In the genomic region with DNA sequence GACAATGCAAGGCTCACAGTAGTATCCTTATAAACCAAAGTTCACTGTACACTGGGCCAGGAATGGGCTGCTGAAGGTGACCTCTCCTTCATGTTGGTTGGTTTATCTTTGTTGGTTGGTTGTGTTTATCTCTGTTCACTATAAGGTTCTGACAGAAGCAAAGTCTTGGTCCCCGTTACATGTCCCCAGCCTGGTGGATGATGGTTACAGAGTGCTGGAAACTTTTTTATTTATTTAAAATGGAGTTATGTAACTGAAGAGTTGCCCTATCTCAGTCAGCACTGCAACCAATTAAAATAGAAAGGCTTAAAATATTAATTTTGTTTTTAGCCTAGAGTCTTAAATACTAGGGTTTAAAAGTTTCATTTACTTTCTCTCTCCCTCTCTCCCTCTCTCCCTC, we compare ENCODE assay signal across 36 cellular contexts.
"Had no signal": no experiment of that assay in that cellular context is flagged by ENCODE, and none has a peak within 500 bp of the region (broad histone marks: within the 10 kb centered on the region; RNA-seq: fewer than 3 reads in every experiment).

No MANE protein-coding gene starts in this region.

- H3K9me3 Mint-ChIP-seq: activated T-helper 17 cell treated with anti-CD3 and anti-CD28 coated beads, Interleukin-2, amount 50 U/mL, for 72 hours; central memory CD8-positive, alpha-beta T cell had no signal

- H3K36me3 ChIP-seq: adrenal gland, cardiac muscle cell had no signal

- DNase-seq: activated B cell treated with CpG ODN at 0.5 μM for 24 hours; activated CD4-positive, alpha-beta memory T cell treated with anti-CD3 and anti-CD28 coated beads for 36 hours; activated CD4-positive, alpha-beta T cell treated with anti-CD3 and anti-CD28 coated beads for 4 hours; activated CD4-positive, alpha-beta T cell treated with anti-CD3 and anti-CD28 coated beads, Interleukin-2, amount 10 ng/mL, durations not matched to agents 24 days and 14 days; activated CD4-positive, alpha-beta T cell treated with anti-CD3 and anti-CD28 coated beads, Interleukin-2, amount 50 U/mL, for 1 hour; activated CD4-positive, alpha-beta T cell treated with anti-CD3 and anti-CD28 coated beads, Interleukin-2, amount 50 U/mL, for 4 hours; activated CD4-positive, CD25-positive, alpha-beta regulatory T cell treated with anti-CD3 and anti-CD28 coated beads, Interleukin-2, amount 50 U/mL, for 72 hours; activated CD8-positive, alpha-beta memory T cell treated with anti-CD3 and anti-CD28 coated beads, Interleukin-2, amount 50 U/mL, for 4 hours; activated CD8-positive, alpha-beta T cell treated with anti-CD3 and anti-CD28 coated beads for 36 hours; activated effector memory CD4-positive, alpha-beta T cell treated with anti-CD3 and anti-CD28 coated beads, Interleukin-2, amount 50 U/mL, for 16 hours; activated gamma-delta T cell treated with Interleukin-2 at 50 U/mL for 16 hours; activated naive CD4-positive, alpha-beta T cell; activated naive CD4-positive, alpha-beta T cell treated with anti-CD3 and anti-CD28 coated beads for 36 hours; activated naive CD4-positive, alpha-beta T cell treated with anti-CD3 and anti-CD28 coated beads, Interleukin-2, amount 50 U/mL, for 16 hours; activated naive CD8-positive, alpha-beta T cell treated with anti-CD3 and anti-CD28 coated beads for 36 hours; activated T-cell treated with anti-CD3 and anti-CD28 coated beads for 4 hours; activated T-cell treated with anti-CD3 and anti-CD28 coated beads, Interleukin-2, amount 50 U/mL, for 1 hour; activated T-cell treated with anti-CD3 and anti-CD28 coated beads, Interleukin-2, amount 50 U/mL, for 4 hours; activated T-cell treated with anti-CD3 and anti-CD28 coated beads, Interleukin-2, amount 50 U/mL, for 72 hours; adrenal gland; amniotic stem cell; aorta; caudate nucleus; cerebellar nuclear complex; T-helper 1 cell; T-helper 2 cell; T-helper 9 cell had no signal

- H3K9me3 ChIP-seq: adrenal gland had no signal

- H3K27ac Mint-ChIP-seq: activated B cell treated with CpG ODN at 0.5 μM for 24 hours; activated CD4-positive, alpha-beta memory T cell treated with anti-CD3 and anti-CD28 coated beads for 36 hours; activated CD4-positive, alpha-beta T cell treated with anti-CD3 and anti-CD28 coated beads, Interleukin-2, amount 10 ng/mL, durations not matched to agents 24 days and 14 days; activated CD8-positive, alpha-beta T cell treated with anti-CD3 and anti-CD28 coated beads for 36 hours; activated naive CD4-positive, alpha-beta T cell treated with anti-CD3 and anti-CD28 coated beads for 36 hours; activated naive CD4-positive, alpha-beta T cell treated with anti-CD3 and anti-CD28 coated beads, Interleukin-2, amount 50 U/mL, for 72 hours; activated naive CD8-positive, alpha-beta T cell treated with anti-CD3 and anti-CD28 coated beads for 36 hours; activated T-cell treated with anti-CD3 and anti-CD28 coated beads, Interleukin-2, amount 50 U/mL, for 72 hours; activated T-helper 1 cell treated with anti-CD3 and anti-CD28 coated beads, Interleukin-12 subunit alpha, Interleukin-12 subunit beta, Interleukin-2, Interleukin-4 antibody, amounts not matched to agents 30 ng/mL and 10 ng/mL and 1 ng/mL, durations not matched to agents 14 hours and 24 hours and 36 hours; activated T-helper 17 cell treated with anti-CD3 and anti-CD28 coated beads, Interleukin-2, amount 50 U/mL, for 72 hours; brain; T-helper 1 cell treated with Interleukin-12 subunit alpha and Interleukin-12 subunit beta and Interleukin-4 antibody, amounts not matched to agents 30 μg/mL and 1 μg/mL, for 36 hours; T-helper 2 cell treated with Interferon-gamma antibody and Interleukin-4, amounts not matched to agents 5 μg/mL and 100 μg/mL, for 36 hours had no signal

- H3K4me3 ChIP-seq: adrenal gland, cardiac muscle cell had no signal

- H3K4me1 ChIP-seq: adrenal gland had no signal

- H3K4me3 Mint-ChIP-seq: activated B cell treated with CpG ODN at 0.5 μM for 24 hours; activated CD4-positive, alpha-beta memory T cell treated with anti-CD3 and anti-CD28 coated beads for 36 hours; activated CD4-positive, alpha-beta T cell treated with anti-CD3 and anti-CD28 coated beads, Interleukin-2, amount 10 ng/mL, durations not matched to agents 24 days and 14 days; activated CD8-positive, alpha-beta T cell treated with anti-CD3 and anti-CD28 coated beads for 36 hours; activated naive CD4-positive, alpha-beta T cell treated with anti-CD3 and anti-CD28 coated beads for 36 hours; activated naive CD8-positive, alpha-beta T cell treated with anti-CD3 and anti-CD28 coated beads for 36 hours; activated T-cell treated with anti-CD3 and anti-CD28 coated beads, Interleukin-2, amount 50 U/mL, for 4 hours; activated T-cell treated with anti-CD3 and anti-CD28 coated beads, Interleukin-2, amount 50 U/mL, for 72 hours; activated T-helper 1 cell treated with anti-CD3 and anti-CD28 coated beads, Interleukin-12 subunit alpha, Interleukin-12 subunit beta, Interleukin-2, Interleukin-4 antibody, amounts not matched to agents 30 ng/mL and 10 ng/mL and 1 ng/mL, durations not matched to agents 14 hours and 24 hours and 36 hours; activated T-helper 17 cell treated with anti-CD3 and anti-CD28 coated beads, Interleukin-2, amount 50 U/mL, for 72 hours; brain; central memory CD8-positive, alpha-beta T cell; T-helper 1 cell treated with Interleukin-12 subunit alpha and Interleukin-12 subunit beta and Interleukin-4 antibody, amounts not matched to agents 30 μg/mL and 1 μg/mL, for 36 hours; T-helper 2 cell treated with Interferon-gamma antibody and Interleukin-4, amounts not matched to agents 5 μg/mL and 100 μg/mL, for 36 hours had no signal

- ATAC-seq: activated CD8-positive, alpha-beta T cell treated with anti-CD3 and anti-CD28 coated beads for 36 hours; activated naive CD4-positive, alpha-beta T cell treated with anti-CD3 and anti-CD28 coated beads, Interleukin-2, amount 50 U/mL, for 72 hours; activated T-cell treated with anti-CD3 and anti-CD28 coated beads, Interleukin-2, amount 50 U/mL, for 4 hours; activated T-cell treated with anti-CD3 and anti-CD28 coated beads, Interleukin-2, amount 50 U/mL, for 72 hours; activated T-helper 17 cell treated with anti-CD3 and anti-CD28 coated beads, Interleukin-2, amount 50 U/mL, for 72 hours had no signal

- H3K27me3 Mint-ChIP-seq: activated CD4-positive, alpha-beta memory T cell treated with anti-CD3 and anti-CD28 coated beads for 36 hours; activated CD4-positive, alpha-beta T cell treated with anti-CD3 and anti-CD28 coated beads, Interleukin-2, amount 10 ng/mL, durations not matched to agents 24 days and 14 days; activated CD8-positive, alpha-beta T cell treated with anti-CD3 and anti-CD28 coated beads for 36 hours; activated naive CD8-positive, alpha-beta T cell treated with anti-CD3 and anti-CD28 coated beads for 36 hours; activated T-helper 17 cell treated with anti-CD3 and anti-CD28 coated beads, Interleukin-2, amount 50 U/mL, for 72 hours; brain had no signal

- H3K27ac ChIP-seq: adrenal gland, cardiac muscle cell, VCaP had no signal

- H3K4me1 Mint-ChIP-seq: activated B cell treated with CpG ODN at 0.5 μM for 24 hours; activated CD4-positive, alpha-beta T cell treated with anti-CD3 and anti-CD28 coated beads, Interleukin-2, amount 10 ng/mL, durations not matched to agents 24 days and 14 days; activated T-helper 17 cell treated with anti-CD3 and anti-CD28 coated beads, Interleukin-2, amount 50 U/mL, for 72 hours; brain; central memory CD8-positive, alpha-beta T cell had no signal

- H3K27me3 ChIP-seq: adrenal gland, cardiac muscle cell had no signal
